8 cellular contexts compared by ENCODE assay signal in genomic region chr3:183883291-183884096, GRCh38. TPM values are rescaled to one million over a fixed set of nuclear protein-coding genes. Genes with fewer than 3 reads are reported as not detected.
DNase-seq lines count a peak whose midpoint lies in the region; ATAC-seq, FAIRE-seq and TF ChIP-seq lines count a peak whose summit lies in the region.

No MANE protein-coding gene starts in this region.

- TF ChIP-seq POLR2A in HepG2 (IDR thresholded peaks at IDR 0.05; ENCODE audit: insufficient read depth in 1 of 2, low read depth in 2 of 2, low read length in 2 of 2) = no peak
- no peak for TF ChIP-seq POLR2A in thyroid gland (IDR thresholded peaks at IDR 0.05)

- H3K27ac Mint-ChIP-seq in activated T-cell treated with anti-CD3 and anti-CD28 coated beads, Interleukin-2, amount 50 U/mL, for 24 hours = peak overlapping the region; percentile 95

- CTCF ChIA-PET in HepG2 (lab: Yijun Ruan, JAX; ENCODE audit: low intra/inter-chr PET ratio, low total read pairs) = no interaction called here

- ATAC-seq in HepG2 (no peak), HG02981 (IDR thresholded peaks at IDR 0.05; ENCODE audit: unreplicated experiment) (no peak)

- peaks cover 3% of the 10 kb centered on the region for H3K27me3 ChIP-seq in adipocyte (replicated peaks; ENCODE audit: control insufficient read depth, insufficient read depth, low read length)
- no peaks in the 10 kb centered on the region; a peak in 1 of 5 replicates for H3K27me3 ChIP-seq in HepG2 (ENCODE audit: control insufficient read depth in 1 of 2, insufficient read depth in 2 of 2, low read length in 2 of 2)
- H3K27me3 ChIP-seq in thyroid gland = no peaks in the 10 kb centered on the region

- TF ChIP-seq EP300 in HepG2 (IDR thresholded peaks at IDR 0.05; ENCODE audit: low read depth in 2 of 2, low read length in 2 of 2) = no peak
- no peak for TF ChIP-seq EP300 in HepG2 (CRISPR knock-in tag; IDR thresholded peaks at IDR 0.05; ENCODE audit: borderline replicate concordance)

- TF ChIP-seq RAD21 in HepG2 (CRISPR knock-in tag; IDR thresholded peaks at IDR 0.05) = no peak

- H3K9me3 ChIP-seq in adipocyte (ENCODE audit: control insufficient read depth, low read length) (no peaks in the 10 kb centered on the region), HepG2 (ENCODE audit: low read length) (no peaks in the 10 kb centered on the region), thyroid gland (no peaks in the 10 kb centered on the region)

- in situ Hi-C loops in HepG2 (cut with HindIII; ENCODE audit: extremely low pct_ligation_motif_present, low pct_unique_long_range_greater_than_20kb) = loop anchor here (25.0 kb wide), 1 partner anchor 254 kb away; the partner anchor contains the start of gene EIF2B5

- peaks cover 16% of the 10 kb centered on the region for H3K4me1 ChIP-seq in adipocyte (ENCODE audit: control insufficient read depth, insufficient read depth, low read length)
- H3K4me1 ChIP-seq in HepG2 (ENCODE audit: insufficient read depth, low read length) = peaks cover 22% of the 10 kb centered on the region; the same call in 1 of the 2 replicates
- H3K4me1 ChIP-seq in thyroid gland = peaks cover 16 to 19% of the 10 kb centered on the region in 2 donors

- intact Hi-C loops in HepG2 (cut with micrococcal nuclease; ENCODE audit: unreplicated experiment) (loop anchor here (5.0 kb wide), 1 partner anchor 416 kb away; no protein-coding TSS in a partner anchor), thyroid gland (cut with DNase I) (loop anchor here (10.0 kb wide), 1 partner anchor 409 kb away; no protein-coding TSS in a partner anchor)

- H4K20me1 ChIP-seq in HepG2 (ENCODE audit: insufficient read depth, low read length) = peaks cover 7% of the 10 kb centered on the region; the same call in 1 of the 2 replicates

- TF ChIP-seq CTCF in HepG2 (CRISPR knock-in tag; IDR thresholded peaks at IDR 0.05) (no peak), thyroid gland (IDR thresholded peaks at IDR 0.05) (no peak)

- H3K36me3 ChIP-seq in adipocyte (ENCODE audit: control insufficient read depth, insufficient read depth, low read length, severe bottlenecking) (no peaks in the 10 kb centered on the region), HepG2 (replicated peaks in 1 of 2; ENCODE audit: control insufficient read depth in 1 of 2, insufficient read depth in 2 of 2, low read length in 2 of 2) (peaks cover 0 to 8% of the 10 kb centered on the region in 2 experiments; a peak in 2 of 5 replicates), thyroid gland (no peaks in the 10 kb centered on the region)

- H3K9ac ChIP-seq in adipocyte (ENCODE audit: low read length) (peak overlapping the region; percentile 90), HepG2 (ENCODE audit: insufficient read depth, low read depth, low read length) (peak overlapping the region; percentile 80)

- TSS peak; percentile 69 for BruUV-seq in HepG2 (replicated peaks; lab: Mats Ljungman, UMichigan)

- 5% methylated on average over 15 of the region's 16 CpGs for WGBS in HepG2 (ENCODE audit: low lambda C conversion rate)
- 62 to 67% methylated on average over 16 of the region's 16 CpGs for WGBS in thyroid gland, 2 donors

- peaks cover 40% of the 10 kb centered on the region for H3K36me3 Mint-ChIP-seq in activated T-cell treated with anti-CD3 and anti-CD28 coated beads, Interleukin-2, amount 50 U/mL, for 24 hours (ENCODE audit: low read depth)

- no peak for FAIRE-seq in HepG2 (lab: Jason Lieb, UNC)
- FAIRE-seq in frontal cortex (lab: Jason Lieb, UNC) = no peak

- peak overlapping the region; percentile 97 for H3K4me2 ChIP-seq in HepG2 (ENCODE audit: low read depth, low read length)

- H3K79me2 ChIP-seq in HepG2 (ENCODE audit: insufficient read depth, low read length) = peaks cover 52% of the 10 kb centered on the region

- H3K4me1 Mint-ChIP-seq in activated T-cell treated with anti-CD3 and anti-CD28 coated beads, Interleukin-2, amount 50 U/mL, for 24 hours (ENCODE audit: low read depth) = peaks cover 45% of the 10 kb centered on the region

- no peaks in the 10 kb centered on the region for H3K27me3 Mint-ChIP-seq in activated T-cell treated with anti-CD3 and anti-CD28 coated beads, Interleukin-2, amount 50 U/mL, for 24 hours

- H3K4me3 ChIP-seq in adipocyte (ENCODE audit: low read length) (peak overlapping the region; percentile 89), HepG2 (replicated peaks in 1 of 3; ENCODE audit: insufficient read depth in 1 of 3, low read depth in 2 of 3, low read length in 3 of 3) (peak overlapping the region; percentile 84 to 89 (median 84)), thyroid gland (replicated peaks in 1 of 3) (peak overlapping the region; percentile 57 to 99 (median 79))

- POLR2A ChIA-PET in HepG2 (lab: Yijun Ruan, JAX) = interaction anchor here (1.5 to 1.7 kb wide), 5 partner anchors 9 to 251 kb away, joined by 5 to 9 read pairs (median 5); no protein-coding TSS in a partner anchor

- H3K9me3 Mint-ChIP-seq in activated T-cell treated with anti-CD3 and anti-CD28 coated beads, Interleukin-2, amount 50 U/mL, for 24 hours = no peaks in the 10 kb centered on the region

- DNase-seq in activated T-cell treated with anti-CD3 and anti-CD28 coated beads, Interleukin-2, amount 50 U/mL, for 24 hours = no peak
- no peak for DNase-seq in activated T-cell treated with anti-CD3 and anti-CD28 coated beads for 4 hours
- DNase-seq in adipocyte (ENCODE audit: low read depth) = no peak
- no peak for DNase-seq in HepG2 (ENCODE audit: low spot score)
- DNase-seq in thyroid gland = no peak
- DNase-seq in frontal cortex (ENCODE audit: low spot score in 2 of 2) = no peak
- no peak for DNase-seq in activated effector memory CD4-positive, alpha-beta T cell treated with anti-CD3 and anti-CD28 coated beads, Interleukin-2, amount 50 U/mL, for 16 hours

- H3K27ac ChIP-seq in HepG2 (ENCODE audit: extremely low read length, insufficient read depth, low read length) (peak overlapping the region; percentile 71), thyroid gland (no peak overlapping the region)

- peak overlapping the region; percentile 97 for H3K4me3 Mint-ChIP-seq in activated T-cell treated with anti-CD3 and anti-CD28 coated beads, Interleukin-2, amount 50 U/mL, for 24 hours

- H2AFZ ChIP-seq in HepG2 (ENCODE audit: low read length) = no peak overlapping the region

RNA-seq across cellular contexts. Expression of gene PARL, which starts 1.2 kb away (rescaled TPM):
- 58.6 and 60.5 TPM in 2 replicates for total RNA-seq in HepG2 (2016; rRNA removed; fragmentation: Illumina TruSeq; extraction: Trizol)
- 50.1 and 52.6 TPM in 2 replicates for total RNA-seq in HepG2 (2016; cell fraction: cytosol; rRNA removed; fragmentation: Illumina TruSeq; extraction: Trizol; ENCODE audit: low read depth)
- 58.5 and 68.1 TPM in 2 replicates for total RNA-seq in HepG2 (2016; cell fraction: insoluble cytoplasmic fraction; rRNA removed; fragmentation: Illumina TruSeq; extraction: Trizol)
- 68.2 and 70.2 TPM in 2 replicates for total RNA-seq in HepG2 (2016; cell fraction: membrane; rRNA removed; fragmentation: Illumina TruSeq; extraction: Trizol)
- total RNA-seq in HepG2 (2016; cell fraction: nucleus; rRNA removed; fragmentation: Illumina TruSeq; extraction: Trizol) = 32.7 and 34.6 TPM in 2 replicates
- polyA plus RNA-seq in HepG2 (2011; rRNA removed) = 39.1 and 46.3 TPM in 2 replicates
- 28.2 and 43.8 TPM in 2 replicates for polyA plus RNA-seq in HepG2 (2011; cell fraction: cytosol; rRNA removed)
- 10.7 and 15.9 TPM in 2 replicates for polyA plus RNA-seq in HepG2 (2011; cell fraction: nucleus; rRNA removed)
- polyA plus RNA-seq in HepG2 (2012) = 34.5 and 41.7 TPM in 2 replicates
- polyA plus RNA-seq in HepG2 (2016; cell fraction: cytosol; fragmentation: Illumina TruSeq; extraction: Trizol; ENCODE audit: low read depth) = 41.8 and 44.8 TPM in 2 replicates
- 67.4 and 75.9 TPM in 2 replicates for polyA plus RNA-seq in HepG2 (2016; cell fraction: insoluble cytoplasmic fraction; fragmentation: Illumina TruSeq; extraction: Trizol; ENCODE audit: low read depth)
- polyA plus RNA-seq in HepG2 (2016; cell fraction: membrane; fragmentation: Illumina TruSeq; extraction: Trizol; ENCODE audit: low read depth) = 64.8 and 65.8 TPM in 2 replicates
- polyA plus RNA-seq in HepG2 (2016; cell fraction: nucleus; fragmentation: Illumina TruSeq; extraction: Trizol; ENCODE audit: insufficient read depth, low read depth) = 54.4 and 60.7 TPM in 2 replicates
- 18.7 and 23.5 TPM in 2 replicates for polyA minus RNA-seq in HepG2 (2011; rRNA and poly(A)+ RNA removed; ENCODE audit: low replicate concordance)
- 13.1 and 19.3 TPM in 2 replicates for polyA minus RNA-seq in HepG2 (2011; cell fraction: cytosol; rRNA and poly(A)+ RNA removed)
- polyA minus RNA-seq in HepG2 (2011; cell fraction: nucleus; rRNA and poly(A)+ RNA removed) = 17.9 and 19.8 TPM in 2 replicates
- total RNA-seq in thyroid gland = 10 to 100 TPM; 33.8 to 52.0 (median 42.6) TPM
- 19.6 TPM for total RNA-seq in frontal cortex

RNA-seq across cellular contexts. Expression of gene MAP6D1, which starts 58.1 kb away (rescaled TPM):
- total RNA-seq in HepG2 (2016; rRNA removed; fragmentation: Illumina TruSeq; extraction: Trizol) = 0.62 TPM in 1 of 2 replicates, not detected in the other
- total RNA-seq in HepG2 (2016; cell fraction: cytosol; rRNA removed; fragmentation: Illumina TruSeq; extraction: Trizol; ENCODE audit: low read depth) = not detected in 2 replicates
- 0.09 and 0.52 TPM in 2 replicates for total RNA-seq in HepG2 (2016; cell fraction: insoluble cytoplasmic fraction; rRNA removed; fragmentation: Illumina TruSeq; extraction: Trizol)
- 0.25 and 0.55 TPM in 2 replicates for total RNA-seq in HepG2 (2016; cell fraction: membrane; rRNA removed; fragmentation: Illumina TruSeq; extraction: Trizol)
- not detected in 2 replicates for total RNA-seq in HepG2 (2016; cell fraction: nucleus; rRNA removed; fragmentation: Illumina TruSeq; extraction: Trizol)
- polyA plus RNA-seq in HepG2 (2011; rRNA removed) = 0.12 and 0.34 TPM in 2 replicates
- polyA plus RNA-seq in HepG2 (2011; cell fraction: cytosol; rRNA removed) = 0.14 and 0.36 TPM in 2 replicates
- 1.2 and 1.3 TPM in 2 replicates for polyA plus RNA-seq in HepG2 (2011; cell fraction: nucleus; rRNA removed)
- polyA plus RNA-seq in HepG2 (2012) = not detected in 2 replicates
- polyA plus RNA-seq in HepG2 (2016; cell fraction: cytosol; fragmentation: Illumina TruSeq; extraction: Trizol; ENCODE audit: low read depth) = 0.17 and 0.31 TPM in 2 replicates
- 0.41 and 0.70 TPM in 2 replicates for polyA plus RNA-seq in HepG2 (2016; cell fraction: insoluble cytoplasmic fraction; fragmentation: Illumina TruSeq; extraction: Trizol; ENCODE audit: low read depth)
- polyA plus RNA-seq in HepG2 (2016; cell fraction: membrane; fragmentation: Illumina TruSeq; extraction: Trizol; ENCODE audit: low read depth) = 0.14 TPM in 1 of 2 replicates, not detected in the other
- 2.8 and 3.0 TPM in 2 replicates for polyA plus RNA-seq in HepG2 (2016; cell fraction: nucleus; fragmentation: Illumina TruSeq; extraction: Trizol; ENCODE audit: insufficient read depth, low read depth)
- polyA minus RNA-seq in HepG2 (2011; rRNA and poly(A)+ RNA removed; ENCODE audit: low replicate concordance) = 0.35 TPM in 1 of 2 replicates, not detected in the other
- polyA minus RNA-seq in HepG2 (2011; cell fraction: cytosol; rRNA and poly(A)+ RNA removed) = not detected in 2 replicates
- polyA minus RNA-seq in HepG2 (2011; cell fraction: nucleus; rRNA and poly(A)+ RNA removed) = 2.7 TPM in 1 of 2 replicates, not detected in the other
- 1 to 10 TPM in 3 of 4 donors, not detected in 1; 3.0 to 4.9 (median 3.0) TPM for total RNA-seq in thyroid gland
- 3.3 TPM for total RNA-seq in frontal cortex
